In genomic region chr1:89516055-89516454, GRCh38 we compare ENCODE assay signal across 9 cellular contexts. TPM values are rescaled to one million over a fixed set of nuclear protein-coding genes. Genes with fewer than 3 reads are reported as not detected.
A peak's percentile ranks its signal among the peaks of the same experiment; 100 is the strongest.
DNase-seq lines count a peak whose midpoint lies in the region; TF ChIP-seq lines count a peak whose summit lies in the region.
"Had no signal": no experiment of that assay in that cellular context is flagged by ENCODE, and none has a peak within 500 bp of the region (broad histone marks: within the 10 kb centered on the region; RNA-seq: fewer than 3 reads in every experiment).

No MANE protein-coding gene starts in this region.

- H3K4me3 ChIP-seq in cardiac fibroblast (replicated peaks in 1 of 2; ENCODE audit: low read depth in 2 of 2, low read length in 2 of 2) (no peak overlapping the region), mesenchymal stem cell (ENCODE audit: insufficient read depth in 1 of 2, low read depth in 1 of 2, low read length in 2 of 2) (no peak overlapping the region)

- no peak overlapping the region for H3K4ac ChIP-seq in mesenchymal stem cell (ENCODE audit: low read depth in 1 of 2, low read length in 2 of 2)

- H3K36me3 ChIP-seq in mesenchymal stem cell (ENCODE audit: control insufficient read depth in 1 of 2, insufficient read depth in 2 of 2, low read depth in 1 of 2, low read length in 2 of 2) = no peaks in the 10 kb centered on the region

- no peak for TF ChIP-seq CTCF in cardiac fibroblast (IDR thresholded peaks at IDR 0.05; ENCODE audit: low read depth, low read length)

- H2BK5ac ChIP-seq in mesenchymal stem cell (ENCODE audit: low read depth, low read length, poor library complexity, severe bottlenecking) = no peak overlapping the region

- no peak overlapping the region for H3K27ac ChIP-seq in mesenchymal stem cell (ENCODE audit: low read length, poor library complexity, severe bottlenecking)

- no peak overlapping the region for H4K91ac ChIP-seq in mesenchymal stem cell (ENCODE audit: low read length)

- no peak overlapping the region for H2BK15ac ChIP-seq in mesenchymal stem cell (ENCODE audit: low read depth, poor library complexity, severe bottlenecking)

- H3K18ac ChIP-seq in mesenchymal stem cell (ENCODE audit: low read depth in 1 of 2, low read length in 2 of 2) = no peak overlapping the region

- H3K14ac ChIP-seq in mesenchymal stem cell (ENCODE audit: low read length in 2 of 2) = no peak overlapping the region

- no peak overlapping the region for H3K4me2 ChIP-seq in mesenchymal stem cell (ENCODE audit: low read length, poor library complexity, severe bottlenecking)

- 13% methylated on average over 3 of the region's 4 CpGs for WGBS in mesenchymal stem cell

- no peak overlapping the region for H2AK5ac ChIP-seq in mesenchymal stem cell (ENCODE audit: low read length, severe bottlenecking)

- no peak overlapping the region for H4K8ac ChIP-seq in mesenchymal stem cell (ENCODE audit: low read length)

- no peak overlapping the region for H2BK120ac ChIP-seq in mesenchymal stem cell (ENCODE audit: low read depth, low read length)

- H3K9ac ChIP-seq in mesenchymal stem cell (ENCODE audit: low read length) = no peak overlapping the region

- H3K9me3 ChIP-seq in mesenchymal stem cell (ENCODE audit: control insufficient read depth, low read length) = peaks cover 5% of the 10 kb centered on the region

- H2AFZ ChIP-seq in mesenchymal stem cell (ENCODE audit: low read depth, low read length) = no peak overlapping the region

- no peak overlapping the region for H3K23ac ChIP-seq in mesenchymal stem cell (ENCODE audit: low read length in 2 of 2)

- DNase-seq in ELR (ENCODE audit: low read depth) (peak; percentile 72), LoVo (ENCODE audit: low spot score) (peak; percentile 31), cardiac fibroblast (ENCODE audit: low read depth in 2 of 2) (peak; percentile 36 to 81), mesenchymal stem cell (peak; percentile 70), medulla oblongata (ENCODE audit: extremely low spot score) (no peak), NCI-H774 (lab: John Stamatoyannopoulos, UW) (no peak)
- DNase-seq in stimulated activated CD4-positive, alpha-beta T cell treated with anti-CD3 and anti-CD28 coated beads, Interleukin-2, amount 100 ng/mL, for 24 hours = no peak
- DNase-seq: activated B cell treated with CpG ODN at 0.5 μM for 24 hours; activated naive CD4-positive, alpha-beta T cell had no signal

- no peak overlapping the region for H2BK12ac ChIP-seq in mesenchymal stem cell (ENCODE audit: low read length in 2 of 2)

- H3K27me3 ChIP-seq in mesenchymal stem cell (ENCODE audit: control insufficient read depth in 1 of 2, insufficient read depth in 1 of 2, low read length in 2 of 2) = no peaks in the 10 kb centered on the region

- no peaks in the 10 kb centered on the region for H3K4me1 ChIP-seq in mesenchymal stem cell (ENCODE audit: control insufficient read depth, insufficient read depth, low read depth, low read length)

- no peaks in the 10 kb centered on the region for H3K79me1 ChIP-seq in mesenchymal stem cell (replicated peaks; ENCODE audit: low read length, poor library complexity, severe bottlenecking)

RNA-seq across cellular contexts. Expression of gene LRRC8B, which starts 8.6 kb away (rescaled TPM):
- polyA plus RNA-seq in mesenchymal stem cell (2013, experiment 1 of 2) = 2.2 TPM
- 2.2 TPM for polyA plus RNA-seq in mesenchymal stem cell (2013, experiment 2 of 2)

Comparison
In these comparisons a context has a peak if more than half of its experiments do, and no peak if none do; other contexts are left out.
1. DNase-seq: peak in ELR (single experiment), LoVo (single experiment), cardiac fibroblast (2 of 2) and mesenchymal stem cell (single experiment); none in medulla oblongata (single experiment), NCI-H774 (single experiment) and stimulated activated CD4-positive, alpha-beta T cell treated with anti-CD3 and anti-CD28 coated beads, Interleukin-2, amount 100 ng/mL, for 24 hours (0 of 2).